ENCODE assay signal across 8 cellular contexts in the genomic region with DNA sequence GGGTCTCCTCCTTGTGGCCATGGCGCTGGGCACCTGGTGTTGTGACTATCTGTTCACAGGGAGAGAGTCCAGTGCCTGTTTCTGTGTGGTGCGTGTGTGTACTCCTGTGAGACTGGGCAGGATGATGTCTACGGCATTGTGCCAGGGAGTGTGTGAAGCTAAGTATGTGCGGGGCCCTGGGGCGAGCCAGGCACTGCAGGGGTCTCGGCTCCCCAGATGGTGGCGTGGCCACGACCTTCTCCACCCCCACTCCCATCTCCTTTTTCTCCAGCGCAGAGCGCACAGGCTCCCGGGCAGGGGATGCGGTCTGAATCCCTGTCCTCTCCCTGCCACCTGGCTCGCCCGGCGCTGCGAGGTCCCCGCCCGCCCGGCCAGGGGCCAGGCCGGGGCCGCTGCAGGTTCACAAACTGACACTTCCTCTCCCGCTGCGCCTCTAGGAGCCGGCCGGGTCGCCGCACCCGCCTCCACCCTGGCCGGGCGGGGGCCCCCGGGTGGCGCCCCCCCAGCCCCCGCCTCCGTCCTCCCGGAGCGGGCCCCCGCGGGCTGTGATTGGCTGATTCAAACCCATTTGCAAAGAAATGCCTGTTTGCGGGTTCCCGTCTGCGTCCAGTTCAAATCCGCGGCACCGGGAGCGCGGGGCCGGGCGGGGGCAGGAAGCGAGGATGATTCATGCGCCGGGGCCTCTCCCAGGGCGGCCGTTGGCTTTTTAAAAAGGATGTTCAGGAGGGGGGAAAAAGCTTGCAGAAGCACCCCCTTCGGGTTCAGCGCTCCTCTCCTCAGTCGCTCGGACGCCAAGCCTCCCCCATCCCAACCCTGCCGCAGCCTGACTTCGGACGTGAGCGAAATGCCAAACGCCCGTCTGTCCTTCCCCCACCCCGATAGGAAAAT. TPM values are rescaled to one million over a fixed set of nuclear protein-coding genes. Genes with fewer than 3 reads are reported as not detected.
A peak's percentile ranks its signal among the peaks of the same experiment; 100 is the strongest.
DNase-seq lines count a peak whose midpoint lies in the region; ATAC-seq and TF ChIP-seq lines count a peak whose summit lies in the region.

No MANE protein-coding gene starts in this region.

- no peaks in the 10 kb centered on the region for H3K9me2 ChIP-seq in OCI-LY1 (ENCODE audit: low read depth, low read length)

- H3K27me3 ChIP-seq in Caco-2 (replicated peaks; ENCODE audit: control insufficient read depth, insufficient read depth, low read length) (no peaks in the 10 kb centered on the region), OCI-LY1 (ENCODE audit: insufficient read depth, low read length) (no peaks in the 10 kb centered on the region), muscle layer of colon (ENCODE audit: control insufficient read depth in 1 of 2, insufficient read depth in 2 of 2, low read length in 2 of 2) (no peaks in the 10 kb centered on the region)

- TSS peak; percentile 38 for BruUV-seq in Caco-2 (replicated peaks; lab: Mats Ljungman, UMichigan)

- H3K4me3 ChIP-seq in Caco-2 (ENCODE audit: low read depth, low read length) (peak overlapping the region; percentile 96), OCI-LY1 (ENCODE audit: low read depth, low read length, poor library complexity, severe bottlenecking) (peak overlapping the region; percentile 82), muscle layer of colon (ENCODE audit: low read depth in 1 of 2, low read length in 2 of 2) (peak overlapping the region; percentile 50 to 71)

- TF ChIP-seq POLR2A in erythroblast (IDR thresholded peaks at IDR 0.05; ENCODE audit: low read length), result peak; percentile 65

- ATAC-seq in GM21360 (IDR thresholded peaks at IDR 0.05; ENCODE audit: unreplicated experiment), result peak; percentile 53

- H3K36me3 ChIP-seq in Caco-2 (ENCODE audit: control insufficient read depth, insufficient read depth, low read length) (no peaks in the 10 kb centered on the region; the same call in 1 of the 2 replicates), OCI-LY1 (ENCODE audit: insufficient read depth, low read length) (peaks cover 35% of the 10 kb centered on the region; the same call in 1 of the 2 replicates), muscle layer of colon (ENCODE audit: insufficient read depth, low read length) (no peaks in the 10 kb centered on the region)

- H3K4me1 Mint-ChIP-seq in Caco-2 (ENCODE audit: low read depth, unreplicated experiment), result peaks cover 42% of the 10 kb centered on the region

- peaks cover 2% of the 10 kb centered on the region for H3K27me3 Mint-ChIP-seq in Caco-2 (ENCODE audit: insufficient read depth, unreplicated experiment)

- H3K9me3 ChIP-seq in Caco-2 (no peaks in the 10 kb centered on the region), OCI-LY1 (ENCODE audit: low read length) (no peaks in the 10 kb centered on the region), muscle layer of colon (ENCODE audit: low read length) (no peaks in the 10 kb centered on the region)

- POLR2A ChIA-PET in Caco-2 (lab: Charles Lee), result no interaction called here

- DNase-seq in Caco-2 (peak; percentile 85 to 89), HT-29 (ENCODE audit: low spot score) (peak; percentile 89), activated T-cell treated with anti-CD3 and anti-CD28 coated beads for 4 hours (peak; percentile 65), erythroblast (lab: John Stamatoyannopoulos, UW) (peak; percentile 92 to 95)
- DNase-seq in stimulated activated CD8-positive, alpha-beta memory T cell treated with anti-CD3 and anti-CD28 coated beads, Interleukin-7, amount 100 ng/mL, for 1 hour (ENCODE audit: low read depth in 2 of 2), result peak; percentile 54 to 63

- H3F3A ChIP-seq in OCI-LY1 (ENCODE audit: insufficient read depth, low read length), result peaks cover 6% of the 10 kb centered on the region; the same call in 1 of the 2 replicates

- peak overlapping the region; percentile 99 for H3K9ac ChIP-seq in OCI-LY1 (ENCODE audit: low read length)
- peak overlapping the region; percentile 61 for H3K9ac ChIP-seq in muscle layer of colon (ENCODE audit: low read length)

- peaks cover 38% of the 10 kb centered on the region for H3K36me3 Mint-ChIP-seq in Caco-2 (ENCODE audit: insufficient read depth, unreplicated experiment)

- no peaks in the 10 kb centered on the region for H3K79me2 ChIP-seq in OCI-LY1 (ENCODE audit: insufficient read depth, low read length)

- CTCF ChIA-PET in Caco-2 (lab: Charles Lee), result no interaction called here

- no peak overlapping the region for H2AFZ ChIP-seq in OCI-LY1 (ENCODE audit: low read length)

- peak overlapping the region; percentile 86 for H3K4me3 Mint-ChIP-seq in Caco-2 (ENCODE audit: unreplicated experiment)

- no peaks in the 10 kb centered on the region for H3K9me3 Mint-ChIP-seq in Caco-2 (ENCODE audit: unreplicated experiment)

- no peaks in the 10 kb centered on the region for H4K20me1 ChIP-seq in OCI-LY1 (ENCODE audit: insufficient read depth, low read length)

- peaks cover 40% of the 10 kb centered on the region for H3K4me1 ChIP-seq in Caco-2
- H3K4me1 ChIP-seq in OCI-LY1 (ENCODE audit: insufficient read depth, low read length, severe bottlenecking), result peaks cover 40% of the 10 kb centered on the region
- H3K4me1 ChIP-seq in muscle layer of colon (ENCODE audit: insufficient read depth, low read length), result peaks cover 6% of the 10 kb centered on the region

- H3K27ac ChIP-seq in OCI-LY1 (ENCODE audit: low read depth, low read length, poor library complexity, severe bottlenecking) (peak overlapping the region; percentile 97), muscle layer of colon (ENCODE audit: low read depth, low read length) (peak overlapping the region; percentile 36)

- peak overlapping the region; percentile 29 for H3K27ac Mint-ChIP-seq in Caco-2 (ENCODE audit: unreplicated experiment)

- H3K4me2 ChIP-seq in OCI-LY1 (ENCODE audit: low read length), result peak overlapping the region; percentile 77

- intact Hi-C loops in Caco-2 (cut with micrococcal nuclease; ENCODE audit: unreplicated experiment), result loop anchor here (2.0 kb wide), 1 partner anchor 61 kb away; no protein-coding TSS in a partner anchor

- peak in 1 of 2 experiments; percentile 2 for TF ChIP-seq CTCF in Caco-2 (IDR thresholded peaks at IDR 0.05; ENCODE audit: insufficient read depth in 1 of 2, low read depth in 1 of 2, low read length in 1 of 2, severe bottlenecking in 1 of 2, unreplicated experiment in 1 of 2)
- TF ChIP-seq CTCF in OCI-LY1 (IDR thresholded peaks at IDR 0.05; ENCODE audit: low read length), result no peak; the same call in 1 of the 2 replicates

RNA-seq across cellular contexts. Expression of gene PHF19, which starts 0.8 kb away (rescaled TPM):
- total RNA-seq in Caco-2 (2022), result 75.9 and 76.3 TPM in 2 replicates
- total RNA-seq in HT-29 (2014; rRNA removed; shearing (Covaris generic)), result 100 and 106 TPM in 2 replicates

RNA-seq across cellular contexts. Expression of gene PSMD5, which starts 33.5 kb away (rescaled TPM):
- 53.7 and 68.1 TPM in 2 replicates for total RNA-seq in Caco-2 (2022)
- 17.4 and 26.5 TPM in 2 replicates for total RNA-seq in HT-29 (2014; rRNA removed; shearing (Covaris generic))

RNA-seq across cellular contexts. Expression of gene TRAF1, which starts 50.4 kb away (rescaled TPM):
- 1.1 and 1.3 TPM in 2 replicates for total RNA-seq in Caco-2 (2022)
- 0.41 and 0.73 TPM in 2 replicates for total RNA-seq in HT-29 (2014; rRNA removed; shearing (Covaris generic))

Comparison
In these comparisons a context has a peak if more than half of its experiments do, and no peak if none do; other contexts are left out.
1. Peak in every context shown above with its lines: DNase-seq, ATAC-seq, H3K4me3 ChIP-seq and H3K27ac ChIP-seq.